Comparison of ENCODE assay signal across 14 cellular contexts in genomic region chr2:153870308-153870707, GRCh38. TPM values are rescaled to one million over a fixed set of nuclear protein-coding genes. Genes with fewer than 3 reads are reported as not detected.
DNase-seq lines count a peak whose midpoint lies in the region; ATAC-seq and TF ChIP-seq lines count a peak whose summit lies in the region.
"Had no signal": no experiment of that assay in that cellular context is flagged by ENCODE, and none has a peak within 500 bp of the region (broad histone marks: within the 10 kb centered on the region; RNA-seq: fewer than 3 reads in every experiment).

No MANE protein-coding gene starts in this region.

- H3K4me2 ChIP-seq in SK-N-SH = no peak overlapping the region
- H3K4me2 ChIP-seq: BLaER1 treated with 17β-estradiol and CSF1 and Interleukin-3, amounts not matched to agents 10 nM and 100 nM had no signal

- H3K9me3 ChIP-seq in BE2C (no peaks in the 10 kb centered on the region), SK-N-SH (no peaks in the 10 kb centered on the region)
- no peaks in the 10 kb centered on the region for H3K9me3 ChIP-seq in CD4-positive, alpha-beta memory T cell (ENCODE audit: control insufficient read depth in 1 of 2, low read length in 2 of 2)

- H3K4me1 Mint-ChIP-seq in CD4-positive, alpha-beta memory T cell = peaks cover 0 to 8% (median 1%) of the 10 kb centered on the region in 4 donors

- H3K4me3 ChIP-seq in BE2C (ENCODE audit: low read depth, low read length) (no peak overlapping the region; the same call in 1 of the 2 replicates), SK-N-SH (ENCODE audit: low read depth in 2 of 2, low read length in 1 of 2) (no peak overlapping the region)
- no peak overlapping the region for H3K4me3 ChIP-seq in CD4-positive, alpha-beta memory T cell (ENCODE audit: low read length in 2 of 2)
- H3K4me3 ChIP-seq: BLaER1 treated with 17β-estradiol and CSF1 and Interleukin-3, amounts not matched to agents 10 nM and 100 nM had no signal

- peak; percentile 66 for TF ChIP-seq CTCF in BE2C (IDR thresholded peaks at IDR 0.05; ENCODE audit: low read depth, low read length)
- TF ChIP-seq CTCF in SK-N-SH (IDR thresholded peaks at IDR 0.05) = peak; percentile 34

- no peaks in the 10 kb centered on the region for H3F3A ChIP-seq in SK-N-SH (replicated peaks; ENCODE audit: insufficient read depth)

- DNase-seq in BE2C = peak; percentile 8
- peak; percentile 36 for DNase-seq in NCI-H1105 (lab: John Stamatoyannopoulos, UW)
- peak; percentile 32 for DNase-seq in SK-N-SH
- DNase-seq in iPS-NIHi7 (ENCODE audit: extremely low spot score) = peak; percentile 16
- DNase-seq in CD4-positive, alpha-beta memory T cell = no peak
- no peak for DNase-seq in DMS79 (lab: John Stamatoyannopoulos, UW)
- DNase-seq: activated T-cell treated with anti-CD3 and anti-CD28 coated beads for 4 hours; MV-4-11; stimulated activated CD4-positive, alpha-beta T cell treated with anti-CD3 and anti-CD28 coated beads, Interleukin-2, amount 100 ng/mL, for 48 hours had no signal

- H3K36me3 ChIP-seq in BE2C = no peaks in the 10 kb centered on the region
- H3K36me3 ChIP-seq in SK-N-SH (replicated peaks in 1 of 2; ENCODE audit: control insufficient read depth in 1 of 2, insufficient read depth in 2 of 2, low read length in 1 of 2) = no peaks in the 10 kb centered on the region
- no peaks in the 10 kb centered on the region for H3K36me3 ChIP-seq in CD4-positive, alpha-beta memory T cell (ENCODE audit: insufficient read depth, low read length)
- H3K36me3 ChIP-seq: BLaER1 treated with 17β-estradiol and CSF1 and Interleukin-3, amounts not matched to agents 10 nM and 100 nM had no signal

- no peak overlapping the region for H3K9ac ChIP-seq in SK-N-SH
- H3K9ac ChIP-seq: BLaER1 treated with 17β-estradiol and CSF1 and Interleukin-3, amounts not matched to agents 10 nM and 100 nM had no signal

- CTCF ChIA-PET in SK-N-SH (lab: Yijun Ruan, JAX) = interaction anchor here (0.8 to 2.7 kb wide), 7 partner anchors 9 to 1440 kb away, joined by 3 to 32 read pairs (median 4); no protein-coding TSS in a partner anchor
- CTCF ChIA-PET in CD4-positive, alpha-beta memory T cell (lab: Charles Lee; ENCODE audit: partially characterized antibody) = no interaction called here

- no peak for TF ChIP-seq EP300 in SK-N-SH (IDR thresholded peaks at IDR 0.05; ENCODE audit: borderline replicate concordance in 1 of 2, low read depth in 1 of 2, low read length in 1 of 2)

- H3K27ac Mint-ChIP-seq in CD4-positive, alpha-beta memory T cell = no peak overlapping the region

- H3K36me3 Mint-ChIP-seq in CD4-positive, alpha-beta memory T cell = no peaks in the 10 kb centered on the region

- TF ChIP-seq RAD21 in SK-N-SH (IDR thresholded peaks at IDR 0.05; ENCODE audit: low read length) = peak; percentile 75

- ATAC-seq in HG02885 (IDR thresholded peaks at IDR 0.05; ENCODE audit: poor library complexity, unreplicated experiment) (no peak), HG03378 (IDR thresholded peaks at IDR 0.05; ENCODE audit: unreplicated experiment) (no peak)
- ATAC-seq: esophagus mucosa had no signal

- intact Hi-C loops in CD4-positive, alpha-beta memory T cell (cut with micrococcal nuclease) = no loop called here

- H3K27me3 Mint-ChIP-seq in CD4-positive, alpha-beta memory T cell = peaks cover 10% of the 10 kb centered on the region in 2 donors

- no peak overlapping the region for H3K27ac ChIP-seq in SK-N-SH (ENCODE audit: low read depth in 2 of 2, low read length in 1 of 2)
- no peak overlapping the region for H3K27ac ChIP-seq in CD4-positive, alpha-beta memory T cell (ENCODE audit: low read depth, low read length)
- H3K27ac ChIP-seq: BLaER1 treated with 17β-estradiol and CSF1 and Interleukin-3, amounts not matched to agents 10 nM and 100 nM had no signal

- no peaks in the 10 kb centered on the region for H3K27me3 ChIP-seq in BE2C
- peaks cover 24% of the 10 kb centered on the region; the same call in 1 of the 2 replicates for H3K27me3 ChIP-seq in SK-N-SH (ENCODE audit: insufficient read depth)
- no peaks in the 10 kb centered on the region for H3K27me3 ChIP-seq in CD4-positive, alpha-beta memory T cell (ENCODE audit: insufficient read depth, low read length)
- H3K27me3 ChIP-seq: BLaER1 treated with 17β-estradiol and CSF1 and Interleukin-3, amounts not matched to agents 10 nM and 100 nM had no signal

- H3K79me2 ChIP-seq in SK-N-SH (ENCODE audit: insufficient read depth) = no peaks in the 10 kb centered on the region

- H3K9me2 ChIP-seq in SK-N-SH = no peaks in the 10 kb centered on the region

- H3K9me3 Mint-ChIP-seq in CD4-positive, alpha-beta memory T cell = peaks cover 0 to 29% (median 10%) of the 10 kb centered on the region in 8 donors

- no peak overlapping the region for H2AFZ ChIP-seq in SK-N-SH (ENCODE audit: low read depth)

- no peak overlapping the region for H3K4me3 Mint-ChIP-seq in CD4-positive, alpha-beta memory T cell

- WGBS in SK-N-SH (ENCODE audit: low lambda C conversion rate) = 57% methylated on average over 3 of the region's 3 CpGs

- no peaks in the 10 kb centered on the region for H4K20me1 ChIP-seq in SK-N-SH (ENCODE audit: insufficient read depth)
- H4K20me1 ChIP-seq: BLaER1 treated with 17β-estradiol and CSF1 and Interleukin-3, amounts not matched to agents 10 nM and 100 nM had no signal

- H3K4me1 ChIP-seq in BE2C = no peaks in the 10 kb centered on the region
- peaks cover 0 to 3% of the 10 kb centered on the region in 2 experiments; a peak in 2 of 4 replicates for H3K4me1 ChIP-seq in SK-N-SH (ENCODE audit: control insufficient read depth in 1 of 2, insufficient read depth in 2 of 2, low read depth in 1 of 2, low read length in 1 of 2)
- H3K4me1 ChIP-seq in CD4-positive, alpha-beta memory T cell (ENCODE audit: insufficient read depth, low read length) = no peaks in the 10 kb centered on the region
- H3K4me1 ChIP-seq: BLaER1 treated with 17β-estradiol and CSF1 and Interleukin-3, amounts not matched to agents 10 nM and 100 nM had no signal

- POLR2A ChIA-PET in SK-N-SH (lab: Yijun Ruan, JAX) = no interaction called here
- POLR2A ChIA-PET in CD4-positive, alpha-beta memory T cell (lab: Charles Lee; ENCODE audit: partially characterized antibody) = no interaction called here

TF ChIP-seq in SK-N-SH, 30 proteins besides CTCF, POLR2A, EP300 and RAD21:
- TF ChIP-seq EZH2phosphoT487 (IDR thresholded peaks at IDR 0.05; ENCODE audit: borderline replicate concordance, low read depth) = no peak
- TF ChIP-seq MEF2A (IDR thresholded peaks at IDR 0.05; ENCODE audit: borderline replicate concordance, low read depth) = no peak
- peak; percentile 54 for TF ChIP-seq SMC3 (IDR thresholded peaks at IDR 0.05; ENCODE audit: low read depth, low read length)
- TF ChIP-seq ELF1 (IDR thresholded peaks at IDR 0.05) = no peak
- TF ChIP-seq NFIC (IDR thresholded peaks at IDR 0.05; ENCODE audit: borderline replicate concordance) = no peak
- TF ChIP-seq TAF1 (IDR thresholded peaks at IDR 0.05; ENCODE audit: borderline replicate concordance, low read depth, low read length) = no peak
- TF ChIP-seq MXI1 (IDR thresholded peaks at IDR 0.05; ENCODE audit: low read depth, low read length) = peak; percentile 65; the same call in 1 of the 2 replicates
- no peak for TF ChIP-seq RCOR1 (IDR thresholded peaks at IDR 0.05; ENCODE audit: low read length)
- no peak for TF ChIP-seq YY1 (IDR thresholded peaks at IDR 0.05; ENCODE audit: low read depth)
- TF ChIP-seq CHD2 (IDR thresholded peaks at IDR 0.05; ENCODE audit: low read length, partially characterized antibody) = no peak
- TF ChIP-seq, protein P1, sequence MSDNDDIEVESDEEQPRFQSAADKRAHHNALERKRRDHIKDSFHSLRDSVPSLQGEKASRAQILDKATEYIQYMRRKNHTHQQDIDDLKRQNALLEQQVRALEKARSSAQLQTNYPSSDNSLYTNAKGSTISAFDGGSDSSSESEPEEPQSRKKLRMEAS (IDR thresholded peaks at IDR 0.05; ENCODE audit: low read depth) = no peak
TF ChIP-seq in SK-N-SH: peak in this region for 2.

RNA-seq across cellular contexts. Expression of gene GALNT13, which starts 1.4 kb away (rescaled TPM):
- polyA plus RNA-seq in BE2C (2012; ENCODE audit: insufficient read depth, insufficient read length, low read depth) = 7.5 TPM
- 0.33 and 0.86 TPM in 2 replicates for polyA plus RNA-seq in SK-N-SH (2012; rRNA removed)
- polyA plus RNA-seq in SK-N-SH (2012; cell fraction: cytosol; rRNA removed) = 1.6 and 1.8 TPM in 2 replicates
- polyA plus RNA-seq in SK-N-SH (2012; cell fraction: nucleus; rRNA removed) = 0.26 and 0.32 TPM in 2 replicates
- total RNA-seq in CD4-positive, alpha-beta memory T cell = under 1 TPM in 1 of 2 experiments, not detected in 1; 0.79 TPM
- not detected for polyA plus RNA-seq in CD4-positive, alpha-beta memory T cell
- total RNA-seq: RPMI7951 had no signal

Comparison
In these comparisons a context has a peak if more than half of its experiments do, and no peak if none do; other contexts are left out.
1. DNase-seq: peak in BE2C (single experiment), NCI-H1105 (single experiment), SK-N-SH (single experiment) and iPS-NIHi7 (single experiment); none in CD4-positive, alpha-beta memory T cell (0 of 5) and DMS79 (single experiment).